In genomic region chr5:82111191-82111590, GRCh38 we compare ENCODE assay signal across 1 cellular context.
TF ChIP-seq lines count a peak whose summit lies in the region.

No MANE protein-coding gene starts in this region.

TF ChIP-seq in K562, 482 proteins besides CTCF, POLR2A, EP300 and RAD21 (continued from another document):
- peak; percentile 83; the same call in 1 of the 2 replicates for TF ChIP-seq ZNF766 (CRISPR knock-in tag; conservative IDR thresholded peaks at IDR 0.05)
- no peak for TF ChIP-seq ZNF232 (CRISPR knock-in tag; IDR thresholded peaks at IDR 0.05)
- TF ChIP-seq NFYB (IDR thresholded peaks at IDR 0.05; ENCODE audit: extremely low read depth, insufficient read length) = no peak
- TF ChIP-seq PML (IDR thresholded peaks at IDR 0.05; ENCODE audit: low read length) = peak; percentile 26; the same call in 1 of the 2 replicates
- TF ChIP-seq ZC3H4 (CRISPR knock-in tag; IDR thresholded peaks at IDR 0.05; ENCODE audit: borderline replicate concordance) = no peak
- no peak for TF ChIP-seq MITF (IDR thresholded peaks at IDR 0.05)
- peak; percentile 50; the same call in 1 of the 2 replicates for TF ChIP-seq RFX1 (IDR thresholded peaks at IDR 0.05)
- TF ChIP-seq ZBTB26 (CRISPR knock-in tag; IDR thresholded peaks at IDR 0.05) = no peak
- TF ChIP-seq ZC3H11A (IDR thresholded peaks at IDR 0.05; ENCODE audit: low read depth, low read length) = no peak
- TF ChIP-seq PYGO2 (tag; IDR thresholded peaks at IDR 0.05) = no peak
- no peak for TF ChIP-seq YBX1 (IDR thresholded peaks at IDR 0.05)
- no peak for TF ChIP-seq ARID2 (IDR thresholded peaks at IDR 0.05)
- 0 out of 2 replicates have a peak, but pooled peaks have one; percentile 30 for TF ChIP-seq STAT5A (IDR thresholded peaks at IDR 0.05; ENCODE audit: borderline replicate concordance, low read length)
- no peak for TF ChIP-seq ZNF3 (CRISPR knock-in tag; IDR thresholded peaks at IDR 0.05)
- no peak for TF ChIP-seq FOXK1 (CRISPR knock-in tag; IDR thresholded peaks at IDR 0.05; ENCODE audit: borderline replicate concordance)
- 0 out of 2 replicates have a peak, but pooled peaks have one; percentile 23 for TF ChIP-seq ZKSCAN8 (CRISPR knock-in tag; IDR thresholded peaks at IDR 0.05)
- peak; percentile 70 for TF ChIP-seq TCF3 (CRISPR knock-in tag; IDR thresholded peaks at IDR 0.05)
- peak; percentile 69 for TF ChIP-seq FOSL1 (tag; conservative IDR thresholded peaks at IDR 0.05)
- 0 out of 2 replicates have a peak, but pooled peaks have one; percentile 28 for TF ChIP-seq HDAC2 (IDR thresholded peaks at IDR 0.05)
- TF ChIP-seq DPF2 (IDR thresholded peaks at IDR 0.05) = peak; percentile 38; the same call in 1 of the 2 replicates
- TF ChIP-seq SMAD4 (CRISPR knock-in tag; conservative IDR thresholded peaks at IDR 0.05) = peak; percentile 42; the same call in 1 of the 2 replicates
- TF ChIP-seq ZSCAN29 (IDR thresholded peaks at IDR 0.05) = no peak
- TF ChIP-seq CREM (IDR thresholded peaks at IDR 0.05; ENCODE audit: low read depth) = peak; percentile 18; the same call in 1 of the 2 replicates
- TF ChIP-seq ZFP36 (IDR thresholded peaks at IDR 0.05; ENCODE audit: low read depth, low read length, partially characterized antibody) = peak; percentile 3
- no peak; a peak in 1 of 4 replicates for TF ChIP-seq KDM1A (IDR thresholded peaks at IDR 0.05)
- TF ChIP-seq RCOR1 (IDR thresholded peaks at IDR 0.05; ENCODE audit: borderline replicate concordance in 1 of 2, low read depth in 2 of 2, low read length in 2 of 2) = peak in 1 of 2 experiments; percentile 85; a peak in 2 of 4 replicates
- TF ChIP-seq MEIS2 (IDR thresholded peaks at IDR 0.05; ENCODE audit: partially characterized antibody) = peak; percentile 20
- TF ChIP-seq JUND (IDR thresholded peaks at IDR 0.05; ENCODE audit: borderline replicate concordance, low read depth, low read length) = peak; percentile 45; the same call in 1 of the 2 replicates
- TF ChIP-seq JUND (tag; IDR thresholded peaks at IDR 0.05; ENCODE audit: borderline replicate concordance, low read depth, low read length) = 0 out of 3 replicates have a peak, but pooled peaks have one; percentile 49
- no peak for TF ChIP-seq ARID3B (CRISPR knock-in tag; IDR thresholded peaks at IDR 0.05; ENCODE audit: borderline replicate concordance)
- TF ChIP-seq NUFIP1 (IDR thresholded peaks at IDR 0.05; ENCODE audit: partially characterized antibody) = no peak
- peak; percentile 47; the same call in 1 of the 2 replicates for TF ChIP-seq ARID1B (IDR thresholded peaks at IDR 0.05)
- TF ChIP-seq HMGXB4 (CRISPR knock-in tag; IDR thresholded peaks at IDR 0.05) = no peak
- TF ChIP-seq SMARCA4 (IDR thresholded peaks at IDR 0.05) = peak; percentile 57; the same call in 1 of the 2 replicates
- TF ChIP-seq ETV5 (CRISPR knock-in tag; IDR thresholded peaks at IDR 0.05; ENCODE audit: low read depth) = no peak
- TF ChIP-seq FOXJ3 (CRISPR knock-in tag; IDR thresholded peaks at IDR 0.05) = no peak
- no peak for TF ChIP-seq TCF15 (CRISPR knock-in tag; IDR thresholded peaks at IDR 0.05)
- no peak for TF ChIP-seq ZNF696 (CRISPR knock-in tag; conservative IDR thresholded peaks at IDR 0.05)
- peak; percentile 89 for TF ChIP-seq HMBOX1 (IDR thresholded peaks at IDR 0.05)
- no peak for TF ChIP-seq CCNT2 (IDR thresholded peaks at IDR 0.05; ENCODE audit: borderline replicate concordance, extremely low read depth, insufficient read length, low read depth, low read length)
- TF ChIP-seq CHD7 (IDR thresholded peaks at IDR 0.05; ENCODE audit: low read depth, low read length) = no peak
- no peak for TF ChIP-seq ZNF830 (CRISPR knock-in tag; IDR thresholded peaks at IDR 0.05)
- peak; percentile 26; the same call in 1 of the 2 replicates for TF ChIP-seq SOX6 (IDR thresholded peaks at IDR 0.05)
- no peak for TF ChIP-seq SAFB2 (IDR thresholded peaks at IDR 0.05; ENCODE audit: borderline replicate concordance, low read depth, low read length, severe bottlenecking)
- no peak for TF ChIP-seq CEBPG (CRISPR knock-in tag; IDR thresholded peaks at IDR 0.05)
- no peak for TF ChIP-seq CEBPG (tag; conservative IDR thresholded peaks at IDR 0.05 in 1 of 2, IDR thresholded peaks at IDR 0.05 in 1 of 2)
- TF ChIP-seq KAT8 (IDR thresholded peaks at IDR 0.05; ENCODE audit: low read depth) = peak; percentile 78
- no peak for TF ChIP-seq TCF7 (IDR thresholded peaks at IDR 0.05; ENCODE audit: borderline replicate concordance)
- no peak for TF ChIP-seq MXI1 (IDR thresholded peaks at IDR 0.05; ENCODE audit: low read depth, low read length)
- peak; percentile 16; the same call in 1 of the 2 replicates for TF ChIP-seq SMARCE1 (IDR thresholded peaks at IDR 0.05)
- TF ChIP-seq YY1 (IDR thresholded peaks at IDR 0.05; ENCODE audit: borderline replicate concordance in 1 of 3, control insufficient read depth in 1 of 3, extremely low read depth in 1 of 3, insufficient read depth in 3 of 3, insufficient read length in 1 of 3, insufficient replicate concordance in 2 of 3, low read depth in 1 of 3, low read length in 2 of 3) = peak in 2 of 3 experiments; percentile 40 to 88
- no peak for TF ChIP-seq SRSF7 (optimal IDR thresholded peaks at IDR 0.05; ENCODE audit: low read depth, low read length)
